23 cellular contexts compared by ENCODE assay signal in the genomic region with DNA sequence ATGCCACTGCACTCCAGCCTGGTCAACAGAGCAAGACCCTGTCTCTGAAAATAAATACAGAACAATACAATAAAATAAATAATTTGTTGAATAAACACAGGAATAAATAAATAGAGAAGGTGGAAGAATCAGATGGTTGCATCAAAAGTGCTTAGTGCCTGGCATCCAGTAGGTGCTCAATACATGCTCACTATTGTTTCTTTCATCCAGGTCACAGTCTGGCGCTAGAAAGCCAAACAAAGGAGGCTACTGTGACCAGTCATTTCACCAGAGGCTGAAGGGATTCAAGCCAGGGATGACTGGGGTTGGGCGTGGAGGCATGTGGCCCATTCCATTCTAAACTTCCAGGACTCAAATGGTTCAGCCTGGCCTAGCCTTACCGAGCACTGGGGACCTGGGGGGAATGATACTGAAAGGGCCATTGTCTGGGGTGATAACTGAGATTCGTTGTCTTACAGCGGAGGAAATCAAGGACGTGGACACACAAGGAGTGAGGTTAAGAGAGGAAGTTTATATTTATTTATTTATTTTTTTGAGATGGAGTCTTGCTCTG. TPM values are rescaled to one million over a fixed set of nuclear protein-coding genes. Genes with fewer than 3 reads are reported as not detected.
A peak's percentile ranks its signal among the peaks of the same experiment; 100 is the strongest.
DNase-seq lines count a peak whose midpoint lies in the region; ATAC-seq, FAIRE-seq and TF ChIP-seq lines count a peak whose summit lies in the region.
"Had no signal": no experiment of that assay in that cellular context is flagged by ENCODE, and none has a peak within 500 bp of the region (broad histone marks: within the 10 kb centered on the region; RNA-seq: fewer than 3 reads in every experiment).

No MANE protein-coding gene starts in this region.

- TF ChIP-seq CTCF in DOHH2 (IDR thresholded peaks at IDR 0.05; ENCODE audit: low read depth, low read length, poor library complexity, severe bottlenecking) (no peak), OCI-LY1 (IDR thresholded peaks at IDR 0.05; ENCODE audit: low read length) (no peak)

- H3K4me3 Mint-ChIP-seq in stimulated activated memory B cell treated with anti-CD40 and anti-IgM and Interleukin-4, amounts not matched to agents 10 μg/mL and 1 μg/mL and 100 μg/mL, for 72 hours: peak overlapping the region; percentile 32
- H3K4me3 Mint-ChIP-seq: CD4-positive, alpha-beta memory T cell had no signal

- H3K4me1 Mint-ChIP-seq in stimulated activated memory B cell treated with anti-CD40 and anti-IgM and Interleukin-4, amounts not matched to agents 10 μg/mL and 1 μg/mL and 100 μg/mL, for 72 hours: peaks cover 70% of the 10 kb centered on the region

- H4K20me1 ChIP-seq in DOHH2 (ENCODE audit: control insufficient read depth, insufficient read depth, low read depth, low read length): peaks cover 5% of the 10 kb centered on the region; the same call in 1 of the 2 replicates
- H4K20me1 ChIP-seq in OCI-LY1 (ENCODE audit: insufficient read depth, low read length): no peaks in the 10 kb centered on the region

- peaks cover under 1% of the 10 kb centered on the region for H3K9me3 Mint-ChIP-seq in stimulated activated memory B cell treated with anti-CD40 and anti-IgM and Interleukin-4, amounts not matched to agents 10 μg/mL and 1 μg/mL and 100 μg/mL, for 72 hours

- H3K9me3 ChIP-seq in DOHH2 (ENCODE audit: control insufficient read depth, insufficient read depth, low read length) (no peaks in the 10 kb centered on the region), OCI-LY1 (ENCODE audit: low read length) (no peaks in the 10 kb centered on the region), small intestine (ENCODE audit: control insufficient read depth, low read depth) (no peaks in the 10 kb centered on the region)
- H3K9me3 ChIP-seq: BLaER1, SK-N-SH had no signal

- H3F3A ChIP-seq in DOHH2 (ENCODE audit: control insufficient read depth, insufficient read depth) (peaks cover 44% of the 10 kb centered on the region), OCI-LY1 (ENCODE audit: insufficient read depth, low read length) (no peaks in the 10 kb centered on the region)

- H3K36me3 Mint-ChIP-seq in stimulated activated memory B cell treated with anti-CD40 and anti-IgM and Interleukin-4, amounts not matched to agents 10 μg/mL and 1 μg/mL and 100 μg/mL, for 72 hours: peaks cover 2% of the 10 kb centered on the region

- no peaks in the 10 kb centered on the region for H3K27me3 ChIP-seq in DOHH2 (ENCODE audit: control insufficient read depth, low read length)
- H3K27me3 ChIP-seq in OCI-LY1 (ENCODE audit: insufficient read depth, low read length): no peaks in the 10 kb centered on the region
- no peaks in the 10 kb centered on the region for H3K27me3 ChIP-seq in small intestine (ENCODE audit: control insufficient read depth in 2 of 2, insufficient read depth in 2 of 2, low read length in 2 of 2)
- H3K27me3 ChIP-seq: BLaER1 had no signal

- no peak overlapping the region for H3K9ac ChIP-seq in OCI-LY1 (ENCODE audit: low read length)
- H3K9ac ChIP-seq: BLaER1, KMS-11, SK-N-SH had no signal

- H3K79me2 ChIP-seq in DOHH2 (ENCODE audit: control insufficient read depth, low read length) (peaks cover 14% of the 10 kb centered on the region), OCI-LY1 (ENCODE audit: insufficient read depth, low read length) (peaks cover 9% of the 10 kb centered on the region)

- DNase-seq in epithelial cell of prostate (ENCODE audit: low read depth, low spot score): no peak
- no peak for DNase-seq in kidney glomerular epithelial cell (lab: John Stamatoyannopoulos, UW)
- DNase-seq in small intestine: no peak
- DNase-seq in stimulated activated CD4-positive, alpha-beta T cell treated with anti-CD3 and anti-CD28 coated beads, Interleukin-15, amount 100 ng/mL, for 24 hours: no peak
- DNase-seq: CD4-positive, alpha-beta memory T cell; GOT3; HCEC 1CT; NCI-H1105; NCI-H2107; NCI-H446 treated with DMSO at 0.1 percent for 48 hours; PC-3; RPMI8226; SHP77 treated with DMSO at 0.1 percent for 48 hours; SK-N-SH had no signal

- H3K36me3 ChIP-seq in DOHH2 (ENCODE audit: control insufficient read depth, low read length) (no peaks in the 10 kb centered on the region), OCI-LY1 (ENCODE audit: insufficient read depth, low read length) (no peaks in the 10 kb centered on the region), small intestine (ENCODE audit: control insufficient read depth in 2 of 2, insufficient read depth in 2 of 2, low read length in 2 of 2) (no peaks in the 10 kb centered on the region)
- H3K36me3 ChIP-seq: BLaER1 had no signal

- no peak overlapping the region for H2AFZ ChIP-seq in OCI-LY1 (ENCODE audit: low read length)

- H3K9me2 ChIP-seq in DOHH2 (replicated peaks; ENCODE audit: control insufficient read depth, low read length): no peaks in the 10 kb centered on the region
- H3K9me2 ChIP-seq in OCI-LY1 (ENCODE audit: low read depth, low read length): no peaks in the 10 kb centered on the region
- H3K9me2 ChIP-seq: SK-N-SH had no signal

- no peaks in the 10 kb centered on the region for H3K27me3 Mint-ChIP-seq in stimulated activated memory B cell treated with anti-CD40 and anti-IgM and Interleukin-4, amounts not matched to agents 10 μg/mL and 1 μg/mL and 100 μg/mL, for 72 hours
- H3K27me3 Mint-ChIP-seq: CD4-positive, alpha-beta memory T cell had no signal

- ATAC-seq in stimulated activated memory B cell treated with anti-CD40 and anti-IgM and Interleukin-4, amounts not matched to agents 10 μg/mL and 1 μg/mL and 100 μg/mL, for 72 hours: no peak
- ATAC-seq: PC-3 had no signal

- peak overlapping the region; percentile 64; the same call in 1 of the 2 replicates for H3K27ac ChIP-seq in DOHH2 (ENCODE audit: low read depth, low read length)
- peak overlapping the region; percentile 72 for H3K27ac ChIP-seq in OCI-LY1 (ENCODE audit: low read depth, low read length, poor library complexity, severe bottlenecking)
- H3K27ac ChIP-seq in epithelial cell of prostate: peak overlapping the region; percentile 7
- no peak overlapping the region for H3K27ac ChIP-seq in small intestine (ENCODE audit: low read depth in 1 of 2, low read length in 1 of 2)
- H3K27ac ChIP-seq: HL-60, KMS-11 had no signal

- no peak overlapping the region for H3K4me2 ChIP-seq in DOHH2 (ENCODE audit: low read length)
- H3K4me2 ChIP-seq in OCI-LY1 (ENCODE audit: low read length): no peak overlapping the region
- H3K4me2 ChIP-seq: KMS-11, SK-N-SH had no signal

- no peak overlapping the region for H3K4me3 ChIP-seq in DOHH2 (ENCODE audit: low read length)
- no peak overlapping the region for H3K4me3 ChIP-seq in OCI-LY1 (ENCODE audit: low read depth, low read length, poor library complexity, severe bottlenecking)
- H3K4me3 ChIP-seq in small intestine (ENCODE audit: low read depth in 1 of 2, low read length in 2 of 2): no peak overlapping the region
- H3K4me3 ChIP-seq: BLaER1 had no signal

- H3K4me1 ChIP-seq in DOHH2 (ENCODE audit: control insufficient read depth, low read length) (peaks cover 76% of the 10 kb centered on the region), OCI-LY1 (ENCODE audit: insufficient read depth, low read length, severe bottlenecking) (peaks cover 42% of the 10 kb centered on the region), small intestine (ENCODE audit: control insufficient read depth in 2 of 2, insufficient read depth in 1 of 2, low read depth in 1 of 2, low read length in 1 of 2) (peaks cover 0 to 2% of the 10 kb centered on the region in 2 donors)

- WGBS in small intestine, 3 donors: 82 to 88% (median 86%) methylated on average over 6 of the region's 6 CpGs

- peak overlapping the region; percentile 87 for H3K27ac Mint-ChIP-seq in stimulated activated memory B cell treated with anti-CD40 and anti-IgM and Interleukin-4, amounts not matched to agents 10 μg/mL and 1 μg/mL and 100 μg/mL, for 72 hours

- FAIRE-seq in small intestine (lab: Jason Lieb, UNC): no peak
- FAIRE-seq: G401.6, GM12892, GM18507 had no signal

RNA-seq across cellular contexts. Expression of a gene that starts 3.6 kb away (rescaled TPM):
- polyA plus RNA-seq in small intestine: 100 to 1,000 TPM; 597 to 818 (median 651) TPM

RNA-seq across cellular contexts. Expression of a gene that starts 7.4 kb away (rescaled TPM):
- under 1 TPM in 1 of 3 donors, not detected in 2; 0.55 TPM for polyA plus RNA-seq in small intestine
- polyA plus RNA-seq: SK-N-SH had no signal

RNA-seq across cellular contexts. Expression of a gene that starts 46.1 kb away (rescaled TPM):
- 100 to 1,000 TPM; 147 to 234 (median 165) TPM for polyA plus RNA-seq in small intestine

RNA-seq across cellular contexts. Expression of a gene that starts 57.3 kb away (rescaled TPM):
- 10 to 100 TPM; 39.4 to 45.3 (median 43.2) TPM for polyA plus RNA-seq in small intestine

Comparison
In these comparisons a context has a peak if more than half of its experiments do, and no peak if none do; other contexts are left out.
1. H3K27ac ChIP-seq: peak in DOHH2 (single experiment), OCI-LY1 (single experiment) and epithelial cell of prostate (single experiment); none in small intestine (0 of 2).